8 cellular contexts compared by ENCODE assay signal in genomic region chr4:48831532-48832015, GRCh38. TPM values are rescaled to one million over a fixed set of nuclear protein-coding genes. Genes with fewer than 3 reads are reported as not detected.
A peak's percentile ranks its signal among the peaks of the same experiment; 100 is the strongest.
DNase-seq lines count a peak whose midpoint lies in the region; FAIRE-seq and TF ChIP-seq lines count a peak whose summit lies in the region.

No MANE protein-coding gene starts in this region.

- H4K12ac ChIP-seq in trophoblast cell (ENCODE audit: low read depth, low read length), result peak overlapping the region; percentile 47

- DNase-seq in GM12892 (ENCODE audit: insufficient read length) (no peak), SJSA1 (ENCODE audit: low read depth in 1 of 2, low spot score in 2 of 2) (no peak), fibroblast of mammary gland (ENCODE audit: low read depth) (peak; percentile 26), trophoblast cell (no peak), RPMI8226 (no peak), NOMO-1 (lab: John Stamatoyannopoulos, UW; ENCODE audit: unreplicated experiment in 2 of 2) (no peak), NCI-H510A treated with DMSO at 0.1 percent for 48 hours (lab: John Stamatoyannopoulos, UW) (no peak)

- H3K9me3 ChIP-seq in SJSA1 (replicated peaks) (no peaks in the 10 kb centered on the region), trophoblast cell (ENCODE audit: insufficient read depth, low read depth, low read length) (peaks cover 1% of the 10 kb centered on the region)

- peak; percentile 44 for FAIRE-seq in GM12892 (lab: Jason Lieb, UNC)

- peak overlapping the region; percentile 92 for H2AFZ ChIP-seq in ACC112 (ENCODE audit: low read length, unreplicated experiment)
- H2AFZ ChIP-seq in trophoblast cell (ENCODE audit: insufficient read depth, low read length, poor library complexity), result peak overlapping the region; percentile 99

- peak overlapping the region; percentile 97 for H3K4ac ChIP-seq in trophoblast cell (ENCODE audit: low read depth, low read length)

- peak overlapping the region; percentile 98 for H3K4me3 ChIP-seq in ACC112 (ENCODE audit: low read depth, low read length)
- peak overlapping the region; percentile 72 for H3K4me3 ChIP-seq in SJSA1
- peak overlapping the region; percentile 96 for H3K4me3 ChIP-seq in fibroblast of mammary gland (ENCODE audit: control insufficient read depth, low read depth, low read length)
- H3K4me3 ChIP-seq in trophoblast cell (ENCODE audit: low read depth, low read length), result peak overlapping the region; percentile 99

- peak overlapping the region; percentile 99 for H2AK5ac ChIP-seq in trophoblast cell (ENCODE audit: low read length)

- H3K23ac ChIP-seq in trophoblast cell (ENCODE audit: low read length), result no peak overlapping the region

- peak overlapping the region; percentile 82 for H3K27ac ChIP-seq in ACC112 (ENCODE audit: low read depth, low read length)
- H3K27ac ChIP-seq in SJSA1, result peak overlapping the region; percentile 89
- H3K27ac ChIP-seq in trophoblast cell (ENCODE audit: low read depth, low read length), result peak overlapping the region; percentile 97

- TF ChIP-seq CTCF in fibroblast of mammary gland (conservative IDR thresholded peaks at IDR 0.05; ENCODE audit: control insufficient read depth, insufficient read depth, low read depth, low read length), result no peak

- no CpG with 5 or more reads among the region's 10 CpGs for WGBS in trophoblast cell (ENCODE audit: extremely low coverage, insufficient coverage, insufficient read length)

- H3K36me3 ChIP-seq in ACC112 (ENCODE audit: insufficient read depth, low read length) (peaks cover 17% of the 10 kb centered on the region), SJSA1 (peaks cover 28% of the 10 kb centered on the region), trophoblast cell (ENCODE audit: control insufficient read depth in 1 of 2, insufficient read depth in 2 of 2, low read length in 2 of 2) (peaks cover 14 to 17% of the 10 kb centered on the region in 2 experiments)

- peaks cover 6% of the 10 kb centered on the region for H3K79me1 ChIP-seq in trophoblast cell (ENCODE audit: low read length)

- H3K18ac ChIP-seq in trophoblast cell (ENCODE audit: low read length), result peak overlapping the region; percentile 100

- H4K91ac ChIP-seq in trophoblast cell (ENCODE audit: low read depth, low read length), result peak overlapping the region; percentile 98

- H3K14ac ChIP-seq in trophoblast cell (ENCODE audit: low read length), result peak overlapping the region; percentile 93

- peaks cover 14% of the 10 kb centered on the region for H3K4me1 ChIP-seq in ACC112 (ENCODE audit: control insufficient read depth, insufficient read depth, low read length, unreplicated experiment)
- H3K4me1 ChIP-seq in SJSA1 (replicated peaks), result peaks cover 4% of the 10 kb centered on the region
- H3K4me1 ChIP-seq in trophoblast cell (ENCODE audit: control insufficient read depth in 1 of 2, insufficient read depth in 2 of 2, low read length in 2 of 2), result peaks cover 0 to 4% of the 10 kb centered on the region in 2 experiments

- peak overlapping the region; percentile 40 for H3K4me2 ChIP-seq in trophoblast cell (ENCODE audit: low read length)

- H2BK12ac ChIP-seq in trophoblast cell (ENCODE audit: low read length), result peak overlapping the region; percentile 51

- H3K79me2 ChIP-seq in ACC112 (ENCODE audit: control insufficient read depth, insufficient read depth, low read length, unreplicated experiment) (peaks cover 48% of the 10 kb centered on the region), trophoblast cell (ENCODE audit: control insufficient read depth, insufficient read depth, low read length, poor library complexity) (peaks cover 5% of the 10 kb centered on the region)

- TF ChIP-seq POLR2A in GM12892 (IDR thresholded peaks at IDR 0.05; ENCODE audit: low read depth, low read length), result no peak

- H3K27me3 ChIP-seq in ACC112 (ENCODE audit: insufficient read depth, low read length), result peaks cover 4% of the 10 kb centered on the region; the same call in 1 of the 2 replicates
- H3K27me3 ChIP-seq in SJSA1 (replicated peaks), result no peaks in the 10 kb centered on the region
- H3K27me3 ChIP-seq in trophoblast cell (ENCODE audit: insufficient read depth, low read length), result no peaks in the 10 kb centered on the region

- H2BK120ac ChIP-seq in trophoblast cell (ENCODE audit: insufficient read depth, low read length, poor library complexity), result peak overlapping the region; percentile 98

- peak overlapping the region; percentile 96 for H3K9ac ChIP-seq in trophoblast cell (ENCODE audit: low read length)

- H4K8ac ChIP-seq in trophoblast cell (ENCODE audit: low read depth, low read length), result peak overlapping the region; percentile 100

- H2BK5ac ChIP-seq in trophoblast cell (ENCODE audit: low read depth, low read length, poor library complexity), result peak overlapping the region; percentile 74

RNA-seq across cellular contexts. Expression of gene OCIAD1, which starts 0.7 kb away (rescaled TPM):
- 121 TPM for polyA plus RNA-seq in GM12892 (2012; ENCODE audit: missing spikeins)
- total RNA-seq in SJSA1 (2014; rRNA removed; shearing (Covaris generic)), result 51.8 and 54.6 TPM in 2 replicates
- polyA plus RNA-seq in trophoblast cell (2013), result 149 and 153 TPM in 2 replicates

RNA-seq across cellular contexts. Expression of gene FRYL, which starts 51.5 kb away (rescaled TPM):
- polyA plus RNA-seq in GM12892 (2012; ENCODE audit: missing spikeins), result 18.9 TPM
- total RNA-seq in SJSA1 (2014; rRNA removed; shearing (Covaris generic)), result 17.4 and 28.5 TPM in 2 replicates
- polyA plus RNA-seq in trophoblast cell (2013), result 14.9 and 15.0 TPM in 2 replicates
